ENCODE assay signal across 8 cellular contexts in the genomic region with DNA sequence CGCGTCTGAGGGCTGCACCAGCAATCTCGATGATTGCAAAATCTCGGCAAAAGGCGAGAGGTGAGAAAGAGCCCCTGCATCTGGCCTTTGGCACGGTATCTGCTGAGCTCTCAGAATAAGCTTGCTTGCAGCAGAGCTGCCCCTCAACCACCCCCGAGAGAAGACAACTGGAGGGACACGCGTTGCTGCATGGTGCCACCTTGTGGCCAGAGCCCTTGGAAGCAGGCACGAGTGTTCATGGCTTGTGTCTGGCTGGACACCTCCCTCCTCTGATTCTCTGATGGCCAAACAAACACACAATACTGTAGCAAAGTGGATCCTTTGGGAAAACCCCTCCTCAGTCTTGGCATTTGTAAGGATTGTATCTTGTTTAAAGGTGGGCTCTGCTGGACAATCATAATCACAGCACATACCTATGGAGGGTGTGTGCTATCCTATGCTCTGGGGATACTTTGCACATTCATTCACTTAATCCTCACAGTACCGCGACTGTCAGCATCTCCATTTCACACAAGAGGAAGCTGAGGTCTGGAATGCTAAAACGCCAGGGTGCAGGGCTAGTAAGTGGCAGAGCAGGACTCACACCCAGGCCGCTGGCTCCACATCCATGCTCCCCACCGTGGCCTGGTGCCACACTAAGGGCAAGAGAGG.
DNase-seq lines count a peak whose midpoint lies in the region; TF ChIP-seq lines count a peak whose summit lies in the region.
"Not testable (repeated sequence)": the region's sequence is repeated elsewhere in the genome, so short reads cannot be mapped to it uniquely, and the experiment has no call there.

No MANE protein-coding gene starts in this region.

- H3K9me3 Mint-ChIP-seq in activated CD4-positive, alpha-beta T cell treated with anti-CD3 and anti-CD28 coated beads, Interleukin-2, amount 10 ng/mL, durations not matched to agents 7 days and 5 days; type B pancreatic cell: not testable (repeated sequence)

- H3K4me3 ChIP-seq in LNCaP clone FGC (ENCODE audit: low read depth, low read length); choroid plexus epithelial cell (ENCODE audit: low read depth, low read length): not testable (repeated sequence)

- CTCF ChIA-PET in activated CD4-positive, alpha-beta T cell treated with anti-CD3 and anti-CD28 coated beads, Interleukin-2, amount 10 ng/mL, durations not matched to agents 7 days and 5 days (lab: Charles Lee): interaction anchor here (1.0 kb wide), 1 partner anchor 64 kb away, joined by 3 read pairs; no protein-coding TSS in a partner anchor

- H3K4me1 Mint-ChIP-seq in activated CD4-positive, alpha-beta T cell treated with anti-CD3 and anti-CD28 coated beads, Interleukin-2, amount 10 ng/mL, durations not matched to agents 7 days and 5 days: not testable (repeated sequence)
- H3K4me1 Mint-ChIP-seq in type B pancreatic cell (ENCODE audit: unreplicated experiment): peaks cover 23% of the 10 kb centered on the region

- TF ChIP-seq CTCF in LNCaP clone FGC (IDR thresholded peaks at IDR 0.05; ENCODE audit: control insufficient read depth, extremely low read depth, insufficient read depth): peak; percentile 83
- peak; percentile 82 for TF ChIP-seq CTCF in choroid plexus epithelial cell (conservative IDR thresholded peaks at IDR 0.05; ENCODE audit: low read depth, low read length)
- peak; percentile 80 for TF ChIP-seq CTCF in type B pancreatic cell (conservative IDR thresholded peaks at IDR 0.05)

- not testable (repeated sequence) for H3K4me3 Mint-ChIP-seq in activated CD4-positive, alpha-beta T cell treated with anti-CD3 and anti-CD28 coated beads, Interleukin-2, amount 10 ng/mL, durations not matched to agents 7 days and 5 days; type B pancreatic cell

- H3K27me3 Mint-ChIP-seq in activated CD4-positive, alpha-beta T cell treated with anti-CD3 and anti-CD28 coated beads, Interleukin-2, amount 10 ng/mL, durations not matched to agents 7 days and 5 days; type B pancreatic cell: not testable (repeated sequence)

- H3K36me3 Mint-ChIP-seq in activated CD4-positive, alpha-beta T cell treated with anti-CD3 and anti-CD28 coated beads, Interleukin-2, amount 10 ng/mL, durations not matched to agents 7 days and 5 days (ENCODE audit: low read depth); type B pancreatic cell: not testable (repeated sequence)

- peak; percentile 80 for DNase-seq in ELR (ENCODE audit: low read depth)
- peak; percentile 17 for DNase-seq in LNCaP clone FGC (ENCODE audit: low read depth)
- peak; percentile 22 for DNase-seq in NOMO-1 treated with dmso at 0.1 percent for 144 hours (lab: John Stamatoyannopoulos, UW; ENCODE audit: unreplicated experiment)
- DNase-seq in activated CD4-positive, alpha-beta T cell treated with anti-CD3 and anti-CD28 coated beads, Interleukin-2, amount 10 ng/mL, durations not matched to agents 7 days and 5 days: peak; percentile 44
- DNase-seq in choroid plexus epithelial cell (ENCODE audit: low read depth): peak; percentile 91
- peak; percentile 70 for DNase-seq in iPS-NIHi7 (ENCODE audit: extremely low spot score)
- peak; percentile 93 for DNase-seq in posterior vena cava (ENCODE audit: low spot score)
- DNase-seq in type B pancreatic cell (ENCODE audit: extremely low spot score, unreplicated experiment): peak; percentile 75

- POLR2A ChIA-PET in activated CD4-positive, alpha-beta T cell treated with anti-CD3 and anti-CD28 coated beads, Interleukin-2, amount 10 ng/mL, durations not matched to agents 7 days and 5 days (lab: Charles Lee): not testable (repeated sequence)

- intact Hi-C loops in posterior vena cava (cut with DNase I): loop anchor here in 1 of 2 donors (2.0 kb wide), 1 partner anchor 66 kb away; no protein-coding TSS in a partner anchor

- H3K27ac Mint-ChIP-seq in activated CD4-positive, alpha-beta T cell treated with anti-CD3 and anti-CD28 coated beads, Interleukin-2, amount 10 ng/mL, durations not matched to agents 7 days and 5 days; type B pancreatic cell: not testable (repeated sequence)

Comparison
In these comparisons a context has a peak if more than half of its experiments do, and no peak if none do; other contexts are left out.
1. DNase-seq: peak in every context shown above with its lines; median percentile 93 in posterior vena cava; 91 in choroid plexus epithelial cell; 80 in ELR; 75 in type B pancreatic cell; 70 in iPS-NIHi7; 44 in activated CD4-positive, alpha-beta T cell treated with anti-CD3 and anti-CD28 coated beads, Interleukin-2, amount 10 ng/mL, durations not matched to agents 7 days and 5 days; 22 in NOMO-1 treated with dmso at 0.1 percent for 144 hours; 17 in LNCaP clone FGC.